ENCODE assay signal across 21 cellular contexts in genomic region chr10:29826221-29826620, GRCh38.
DNase-seq lines count a peak whose midpoint lies in the region; ATAC-seq and TF ChIP-seq lines count a peak whose summit lies in the region.
"Had no signal": no experiment of that assay in that cellular context is flagged by ENCODE, and none has a peak within 500 bp of the region (broad histone marks: within the 10 kb centered on the region; RNA-seq: fewer than 3 reads in every experiment).

No MANE protein-coding gene starts in this region.

- H3K9me3 ChIP-seq in BLaER1 (peaks cover 29% of the 10 kb centered on the region), PC-9 (ENCODE audit: insufficient read depth, low read depth) (no peaks in the 10 kb centered on the region)
- H3K9me3 ChIP-seq: Peyer's patch had no signal

- no peaks in the 10 kb centered on the region for H3F3A ChIP-seq in PC-9 (ENCODE audit: insufficient read depth, low read depth)

- peaks cover 4% of the 10 kb centered on the region for H3K9me3 Mint-ChIP-seq in nephron
- peaks cover 3% of the 10 kb centered on the region for H3K9me3 Mint-ChIP-seq in activated T-helper 2 cell treated with anti-CD3 and anti-CD28 coated beads, Interferon-gamma antibody, Interleukin-2, Interleukin-4, amounts not matched to agents 10 μg/mL and 5 μg/mL and 100 μg/mL, durations not matched to agents 14 hours and 24 hours and 36 hours

- peak overlapping the region; percentile 14 to 79 (median 66) for H3K27ac Mint-ChIP-seq in nephron
- H3K27ac Mint-ChIP-seq in activated T-helper 2 cell treated with anti-CD3 and anti-CD28 coated beads, Interferon-gamma antibody, Interleukin-2, Interleukin-4, amounts not matched to agents 10 μg/mL and 5 μg/mL and 100 μg/mL, durations not matched to agents 14 hours and 24 hours and 36 hours = no peak overlapping the region
- H3K27ac Mint-ChIP-seq: CD8-positive, alpha-beta memory T cell had no signal

- H3K9ac ChIP-seq in BLaER1 = no peak overlapping the region
- H3K9ac ChIP-seq: KMS-11 had no signal

- TF ChIP-seq CTCF in PC-9 (conservative IDR thresholded peaks at IDR 0.05) (no peak), foreskin keratinocyte (conservative IDR thresholded peaks at IDR 0.05) (no peak), nephron (IDR thresholded peaks at IDR 0.05; ENCODE audit: unreplicated experiment in 3 of 3) (no peak), RWPE1 (conservative IDR thresholded peaks at IDR 0.05; ENCODE audit: low read depth) (no peak)

- POLR2A ChIA-PET in PC-9 (lab: Charles Lee; ENCODE audit: unreplicated experiment) (no interaction called here), RWPE1 (lab: Yijun Ruan, JAX; ENCODE audit: low non-redundant PET) (no interaction called here)

- intact Hi-C loops in PC-9 (cut with micrococcal nuclease; ENCODE audit: unreplicated experiment) = no loop called here
- intact Hi-C loops in activated T-helper 2 cell treated with anti-CD3 and anti-CD28 coated beads, Interferon-gamma antibody, Interleukin-2, Interleukin-4, amounts not matched to agents 10 μg/mL and 5 μg/mL and 100 μg/mL, durations not matched to agents 14 hours and 24 hours and 36 hours (cut with micrococcal nuclease) = no loop called here

- no peak for DNase-seq in PC-9
- peak in 1 of 2 donors; percentile 74 for DNase-seq in foreskin keratinocyte
- no peak for DNase-seq in RWPE1 (ENCODE audit: low spot score)
- no peak for DNase-seq in activated T-helper 2 cell treated with anti-CD3 and anti-CD28 coated beads, Interferon-gamma antibody, Interleukin-2, Interleukin-4, amounts not matched to agents 10 μg/mL and 5 μg/mL and 100 μg/mL, durations not matched to agents 14 hours and 24 hours and 36 hours (ENCODE audit: low spot score)
- no peak for DNase-seq in stimulated activated CD4-positive, alpha-beta T cell treated with anti-CD3 and anti-CD28 coated beads, Interleukin-1b, Interleukin-23, amount 100 ng/mL, for 48 hours
- DNase-seq: 8988T; CD8-positive, alpha-beta memory T cell; MV-4-11; NCI-H1105 treated with DMSO at 0.1 percent for 48 hours; NCI-H2029 treated with DMSO at 0.1 percent for 48 hours; NCI-H2171 treated with DMSO at 0.1 percent for 48 hours; NCI-H524 treated with DMSO at 0.1 percent for 48 hours; NCI-H82; Peyer's patch; SJCRH30 had no signal

- H3K36me3 Mint-ChIP-seq in nephron (ENCODE audit: low read depth) = no peaks in the 10 kb centered on the region
- H3K36me3 Mint-ChIP-seq in activated T-helper 2 cell treated with anti-CD3 and anti-CD28 coated beads, Interferon-gamma antibody, Interleukin-2, Interleukin-4, amounts not matched to agents 10 μg/mL and 5 μg/mL and 100 μg/mL, durations not matched to agents 14 hours and 24 hours and 36 hours (ENCODE audit: low read depth) = no peaks in the 10 kb centered on the region

- no peaks in the 10 kb centered on the region for H3K9me2 ChIP-seq in PC-9 (ENCODE audit: insufficient read depth)

- no peak overlapping the region for H2AFZ ChIP-seq in PC-9

- H3K36me3 ChIP-seq in BLaER1 (no peaks in the 10 kb centered on the region), PC-9 (ENCODE audit: low read depth) (no peaks in the 10 kb centered on the region)
- H3K36me3 ChIP-seq: Peyer's patch, SJCRH30 had no signal

- H3K79me2 ChIP-seq in PC-9 (ENCODE audit: low read depth) = no peaks in the 10 kb centered on the region

- peaks cover 46% of the 10 kb centered on the region for H3K4me1 Mint-ChIP-seq in nephron
- no peaks in the 10 kb centered on the region for H3K4me1 Mint-ChIP-seq in activated T-helper 2 cell treated with anti-CD3 and anti-CD28 coated beads, Interferon-gamma antibody, Interleukin-2, Interleukin-4, amounts not matched to agents 10 μg/mL and 5 μg/mL and 100 μg/mL, durations not matched to agents 14 hours and 24 hours and 36 hours (ENCODE audit: low read depth)
- H3K4me1 Mint-ChIP-seq: CD8-positive, alpha-beta memory T cell had no signal

- H4K20me1 ChIP-seq in BLaER1 (no peaks in the 10 kb centered on the region), PC-9 (ENCODE audit: insufficient read depth) (no peaks in the 10 kb centered on the region)

- ATAC-seq in foreskin keratinocyte = peak; percentile 83
- no peak for ATAC-seq in GM21390 (IDR thresholded peaks at IDR 0.05; ENCODE audit: unreplicated experiment)
- ATAC-seq: GM12878 had no signal

- CTCF ChIA-PET in PC-9 (lab: Charles Lee) (no interaction called here), RWPE1 (lab: Yijun Ruan, JAX) (interaction anchor here (0.6 kb wide), 1 partner anchor 322 kb away, joined by 6 read pairs; no protein-coding TSS in a partner anchor)

- H3K27me3 Mint-ChIP-seq in nephron (ENCODE audit: low read depth) = peaks cover 7% of the 10 kb centered on the region
- H3K27me3 Mint-ChIP-seq in activated T-helper 2 cell treated with anti-CD3 and anti-CD28 coated beads, Interferon-gamma antibody, Interleukin-2, Interleukin-4, amounts not matched to agents 10 μg/mL and 5 μg/mL and 100 μg/mL, durations not matched to agents 14 hours and 24 hours and 36 hours (ENCODE audit: low read depth) = no peaks in the 10 kb centered on the region

- no TSS peak for BruUV-seq in PC-9 (replicated peaks; lab: Mats Ljungman, UMichigan)

- peaks cover 15% of the 10 kb centered on the region for H3K4me1 ChIP-seq in BLaER1
- H3K4me1 ChIP-seq in PC-9 (replicated peaks; ENCODE audit: insufficient read depth) = peaks cover 14% of the 10 kb centered on the region
- peaks cover 18% of the 10 kb centered on the region for H3K4me1 ChIP-seq in foreskin keratinocyte
- H3K4me1 ChIP-seq: Peyer's patch, SJCRH30 had no signal

- H3K27me3 ChIP-seq in BLaER1 (no peaks in the 10 kb centered on the region), PC-9 (ENCODE audit: insufficient read depth, low read depth) (no peaks in the 10 kb centered on the region), foreskin keratinocyte (peaks cover under 1% of the 10 kb centered on the region)
- H3K27me3 ChIP-seq: Peyer's patch, SJCRH30 had no signal

- H3K27ac ChIP-seq in BLaER1 (no peak overlapping the region), PC-9 (no peak overlapping the region), foreskin keratinocyte (peak overlapping the region; percentile 63), RWPE1 (no peak overlapping the region)
- H3K27ac ChIP-seq: C4-2B, KMS-11, Peyer's patch, SJCRH30 had no signal

- H3K4me2 ChIP-seq in BLaER1 (peak overlapping the region; percentile 51), PC-9 (0 out of 2 replicates have a peak overlapping the region, but pooled peaks have one; percentile 16)
- H3K4me2 ChIP-seq: KMS-11 had no signal

- no peak overlapping the region for H3K4me3 Mint-ChIP-seq in nephron
- H3K4me3 Mint-ChIP-seq in activated T-helper 2 cell treated with anti-CD3 and anti-CD28 coated beads, Interferon-gamma antibody, Interleukin-2, Interleukin-4, amounts not matched to agents 10 μg/mL and 5 μg/mL and 100 μg/mL, durations not matched to agents 14 hours and 24 hours and 36 hours (ENCODE audit: low read depth) = no peak overlapping the region
- H3K4me3 Mint-ChIP-seq: CD8-positive, alpha-beta memory T cell had no signal

- H3K4me3 ChIP-seq in BLaER1 = no peak overlapping the region
- H3K4me3 ChIP-seq in PC-9 = no peak overlapping the region
- H3K4me3 ChIP-seq: GM12878, Peyer's patch, SJCRH30 had no signal
